Comparison of ENCODE assay signal across 8 cellular contexts in the genomic region with DNA sequence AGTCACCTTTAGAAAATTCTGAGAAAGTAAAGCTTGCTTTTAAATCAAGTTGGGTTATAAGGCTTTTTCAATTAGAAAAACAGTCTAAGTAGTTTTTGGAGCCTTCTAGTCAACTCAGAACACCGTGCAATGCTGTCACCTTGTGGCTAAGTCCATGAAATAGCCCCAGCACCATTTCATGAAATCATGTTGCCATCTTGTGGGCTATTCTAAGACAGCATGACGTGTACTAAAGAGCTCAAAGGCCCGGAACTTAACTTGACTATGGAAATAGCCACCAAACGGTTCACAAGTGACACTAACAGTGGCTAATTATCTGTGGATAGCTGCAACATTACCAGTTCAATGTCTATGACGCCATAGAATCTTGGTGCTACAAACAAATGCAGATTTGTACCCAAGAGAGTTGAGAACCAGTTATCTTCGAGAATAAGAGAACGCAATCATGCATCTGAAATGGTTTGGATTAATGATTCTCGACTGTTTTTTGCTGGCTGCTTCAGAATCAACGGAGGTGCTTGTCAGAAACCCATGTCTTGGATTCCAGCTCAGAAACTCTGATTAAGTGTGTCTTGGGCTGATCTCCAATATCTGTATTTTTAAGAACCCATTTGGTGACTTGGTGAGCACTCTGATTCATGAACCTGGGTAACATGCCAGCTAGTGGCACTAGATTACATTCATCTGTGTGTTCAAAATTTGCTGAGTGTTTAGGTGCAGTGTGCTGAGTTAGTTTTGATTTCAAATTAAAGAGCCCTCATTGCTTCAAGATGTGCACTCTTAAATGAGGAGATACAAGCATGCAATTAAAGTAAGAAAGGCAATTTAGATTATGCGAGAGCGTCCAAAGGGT.
DNase-seq lines count a peak whose midpoint lies in the region; ATAC-seq and FAIRE-seq lines count a peak whose summit lies in the region.

No MANE protein-coding gene starts in this region.

- FAIRE-seq in GM19239 (lab: Jason Lieb, UNC) (peak; percentile 88), TTC549 (lab: Jason Lieb, UNC) (peak; percentile 90)

- H3K36me3 Mint-ChIP-seq in memory B cell: no peaks in the 10 kb centered on the region

- no peaks in the 10 kb centered on the region for H3K27me3 Mint-ChIP-seq in memory B cell

- ATAC-seq in HG03175 (IDR thresholded peaks at IDR 0.05; ENCODE audit: unreplicated experiment): peak; percentile 100
- peak; percentile 88 for ATAC-seq in memory B cell (ENCODE audit: low read depth)

- no peak overlapping the region for H3K27ac Mint-ChIP-seq in memory B cell

- H3K4me3 Mint-ChIP-seq in memory B cell: no peak overlapping the region

- H3K9me3 Mint-ChIP-seq in memory B cell: no peaks in the 10 kb centered on the region

- DNase-seq in COLO668 (lab: John Stamatoyannopoulos, UW; ENCODE audit: unreplicated experiment): peak; percentile 57
- peak; percentile 31 for DNase-seq in GM19239 (ENCODE audit: insufficient read length, low spot score)
- peak; percentile 78 for DNase-seq in NCI-H2171 (lab: John Stamatoyannopoulos, UW)
- peak; percentile 11 for DNase-seq in effector CD4-positive, alpha-beta T cell
- peak in 1 of 2 donors; percentile 14 for DNase-seq in memory B cell (ENCODE audit: low spot score in 2 of 2)
- DNase-seq in stromal cell of bone marrow (ENCODE audit: low read depth): peak; percentile 83

- no peaks in the 10 kb centered on the region for H3K4me1 Mint-ChIP-seq in memory B cell
